17 cellular contexts compared by ENCODE assay signal in genomic region chr7:3232228-3232627, GRCh38.
DNase-seq lines count a peak whose midpoint lies in the region; ATAC-seq and TF ChIP-seq lines count a peak whose summit lies in the region.
"Had no signal": no experiment of that assay in that cellular context is flagged by ENCODE, and none has a peak within 500 bp of the region (broad histone marks: within the 10 kb centered on the region; RNA-seq: fewer than 3 reads in every experiment).

No MANE protein-coding gene starts in this region.

- WGBS in prostate gland = 95% methylated on average over 2 of the region's 2 CpGs

- H3K4me3 ChIP-seq in adipocyte (ENCODE audit: low read length) = no peak overlapping the region
- no peak overlapping the region for H3K4me3 ChIP-seq in coronary artery
- H3K4me3 ChIP-seq in prostate gland = no peak overlapping the region
- H3K4me3 ChIP-seq in Peyer's patch = no peak overlapping the region
- H3K4me3 ChIP-seq: MG63 had no signal

- DNase-seq in adipocyte (ENCODE audit: low read depth) = peak; percentile 24
- DNase-seq in coronary artery (ENCODE audit: low spot score) = no peak
- peak; percentile 84 for DNase-seq in myocyte (ENCODE audit: low read depth)
- DNase-seq in ureter (ENCODE audit: low spot score) = peak; percentile 42
- DNase-seq in prostate gland (ENCODE audit: low spot score) = no peak
- no peak for DNase-seq in Peyer's patch
- DNase-seq: BE2C; CD4-positive, alpha-beta memory T cell; MG63; NCI-H1092 treated with DMSO at 0.1 percent for 48 hours; NCI-H1694 treated with DMSO at 0.1 percent for 48 hours; NCI-H446; NCI-H82; SHP77 treated with DMSO at 0.1 percent for 48 hours had no signal

- H3K4me1 ChIP-seq in adipocyte (ENCODE audit: control insufficient read depth, insufficient read depth, low read length) (peaks cover 7% of the 10 kb centered on the region), prostate gland (replicated peaks) (no peaks in the 10 kb centered on the region), Peyer's patch (no peaks in the 10 kb centered on the region)
- H3K4me1 ChIP-seq: BE2C had no signal

- H3K27ac ChIP-seq in coronary artery = peak overlapping the region; percentile 73 to 81
- H3K27ac ChIP-seq in prostate gland = no peak overlapping the region
- no peak overlapping the region for H3K27ac ChIP-seq in Peyer's patch
- H3K27ac ChIP-seq: KMS-11 had no signal

- H3K9me3 ChIP-seq in adipocyte (ENCODE audit: control insufficient read depth, low read length) (peaks cover 12% of the 10 kb centered on the region), prostate gland (no peaks in the 10 kb centered on the region), Peyer's patch (no peaks in the 10 kb centered on the region)
- H3K9me3 ChIP-seq: BE2C, MG63 had no signal

- H3K27me3 ChIP-seq in adipocyte (replicated peaks; ENCODE audit: control insufficient read depth, insufficient read depth, low read length) (no peaks in the 10 kb centered on the region), prostate gland (replicated peaks; ENCODE audit: insufficient read depth) (no peaks in the 10 kb centered on the region), Peyer's patch (no peaks in the 10 kb centered on the region)
- H3K27me3 ChIP-seq: BE2C, MG63 had no signal

- H3K9ac ChIP-seq in adipocyte (ENCODE audit: low read length) = no peak overlapping the region
- H3K9ac ChIP-seq: KMS-11 had no signal

- H3K36me3 ChIP-seq in adipocyte (ENCODE audit: control insufficient read depth, insufficient read depth, low read length, severe bottlenecking) (no peaks in the 10 kb centered on the region), prostate gland (no peaks in the 10 kb centered on the region), Peyer's patch (no peaks in the 10 kb centered on the region)
- H3K36me3 ChIP-seq: BE2C, MG63 had no signal

- intact Hi-C loops in prostate gland (cut with DNase I) = no loop called here

- no peak for TF ChIP-seq POLR2A in prostate gland (IDR thresholded peaks at IDR 0.05)
- no peak for TF ChIP-seq POLR2A in Peyer's patch (IDR thresholded peaks at IDR 0.05)

- no peak for TF ChIP-seq CTCF in coronary artery (IDR thresholded peaks at IDR 0.05)
- no peak for TF ChIP-seq CTCF in prostate gland (IDR thresholded peaks at IDR 0.05)
- TF ChIP-seq CTCF in Peyer's patch (IDR thresholded peaks at IDR 0.05) = no peak

- ATAC-seq in GM18519 (IDR thresholded peaks at IDR 0.05; ENCODE audit: low FRiP score, unreplicated experiment) = no peak
- ATAC-seq: HepG2 had no signal

Comparison
In these comparisons a context has a peak if more than half of its experiments do, and no peak if none do; other contexts are left out.
1. DNase-seq: peak in adipocyte (single experiment), myocyte (single experiment) and ureter (single experiment); none in coronary artery (single experiment), prostate gland (single experiment) and Peyer's patch (0 of 3).
2. H3K27ac ChIP-seq: peak in coronary artery (2 of 2); none in prostate gland (0 of 2) and Peyer's patch (0 of 4).